In genomic region chr1:78038491-78038939, GRCh38 we compare ENCODE assay signal across 13 cellular contexts. TPM values are rescaled to one million over a fixed set of nuclear protein-coding genes. Genes with fewer than 3 reads are reported as not detected.
DNase-seq lines count a peak whose midpoint lies in the region; ATAC-seq, FAIRE-seq and TF ChIP-seq lines count a peak whose summit lies in the region.
"Had no signal": no experiment of that assay in that cellular context is flagged by ENCODE, and none has a peak within 500 bp of the region (broad histone marks: within the 10 kb centered on the region; RNA-seq: fewer than 3 reads in every experiment).

No MANE protein-coding gene starts in this region.

- H3K23ac ChIP-seq in mesenchymal stem cell (ENCODE audit: low read length in 2 of 2): no peak overlapping the region

- no peak overlapping the region for H3K14ac ChIP-seq in mesenchymal stem cell (ENCODE audit: low read length in 2 of 2)

- H2BK120ac ChIP-seq in mesenchymal stem cell (ENCODE audit: low read depth, low read length): no peak overlapping the region

- H3K4me1 ChIP-seq in mesenchymal stem cell (ENCODE audit: control insufficient read depth, insufficient read depth, low read depth, low read length) (no peaks in the 10 kb centered on the region), ovary (ENCODE audit: insufficient read depth) (no peaks in the 10 kb centered on the region)

- H3K79me1 ChIP-seq in mesenchymal stem cell (replicated peaks; ENCODE audit: low read length, poor library complexity, severe bottlenecking): no peaks in the 10 kb centered on the region

- no peak overlapping the region for H4K8ac ChIP-seq in mesenchymal stem cell (ENCODE audit: low read length)

- no peak overlapping the region for H2BK15ac ChIP-seq in mesenchymal stem cell (ENCODE audit: low read depth, poor library complexity, severe bottlenecking)

- ATAC-seq in HG03457 (IDR thresholded peaks at IDR 0.05; ENCODE audit: unreplicated experiment): no peak
- ATAC-seq: activated T-cell treated with anti-CD3 and anti-CD28 coated beads, Interleukin-2, amount 50 U/mL, for 72 hours; left colon had no signal

- H3K27ac ChIP-seq in mesenchymal stem cell (ENCODE audit: low read length, poor library complexity, severe bottlenecking) (no peak overlapping the region), ovary (no peak overlapping the region)

- TF ChIP-seq CTCF in bronchial epithelial cell (IDR thresholded peaks at IDR 0.05; ENCODE audit: insufficient read depth, low read length, severe bottlenecking): no peak
- no peak for TF ChIP-seq CTCF in ovary (IDR thresholded peaks at IDR 0.05)

- DNase-seq in GM04503 (ENCODE audit: low read depth) (peak; percentile 21), NCI-H2029 (lab: John Stamatoyannopoulos, UW) (peak; percentile 84), bronchial epithelial cell (ENCODE audit: low read depth) (peak; percentile 23), mesenchymal stem cell (peak; percentile 80), ovary (no peak), T-helper 2 cell (no peak)
- DNase-seq: activated CD4-positive, alpha-beta T cell treated with anti-CD3 and anti-CD28 coated beads, Interleukin-2, amount 50 U/mL, for 48 hours; activated T-cell treated with anti-CD3 and anti-CD28 coated beads, Interleukin-2, amount 50 U/mL, for 72 hours; CD8-positive, alpha-beta memory T cell; erythroblast; hippocampal formation; left colon had no signal

- H2AFZ ChIP-seq in mesenchymal stem cell (ENCODE audit: low read depth, low read length): no peak overlapping the region

- H3K36me3 ChIP-seq in bronchial epithelial cell (ENCODE audit: control insufficient read depth, insufficient read depth, low read length) (no peaks in the 10 kb centered on the region), mesenchymal stem cell (ENCODE audit: control insufficient read depth in 1 of 2, insufficient read depth in 2 of 2, low read depth in 1 of 2, low read length in 2 of 2) (no peaks in the 10 kb centered on the region), ovary (no peaks in the 10 kb centered on the region)

- H3K27me3 ChIP-seq in bronchial epithelial cell (ENCODE audit: control insufficient read depth, insufficient read depth, low read length) (no peaks in the 10 kb centered on the region), mesenchymal stem cell (ENCODE audit: control insufficient read depth in 1 of 2, insufficient read depth in 1 of 2, low read length in 2 of 2) (peaks cover 0 to under 1% of the 10 kb centered on the region in 2 experiments), ovary (no peaks in the 10 kb centered on the region)

- H2AK5ac ChIP-seq in mesenchymal stem cell (ENCODE audit: low read length, severe bottlenecking): no peak overlapping the region

- no peak overlapping the region for H3K4ac ChIP-seq in mesenchymal stem cell (ENCODE audit: low read depth in 1 of 2, low read length in 2 of 2)

- no peak for FAIRE-seq in bronchial epithelial cell (lab: Jason Lieb, UNC)

- no peak for TF ChIP-seq POLR2A in ovary (IDR thresholded peaks at IDR 0.05)

- no peak overlapping the region for H4K91ac ChIP-seq in mesenchymal stem cell (ENCODE audit: low read length)

- H2BK12ac ChIP-seq in mesenchymal stem cell (ENCODE audit: low read length in 2 of 2): no peak overlapping the region

- intact Hi-C loops in ovary (cut with DNase I): no loop called here

- H3K9ac ChIP-seq in mesenchymal stem cell (ENCODE audit: low read length): peak overlapping the region; percentile 24

- H3K9me3 ChIP-seq in mesenchymal stem cell (ENCODE audit: control insufficient read depth, low read length) (no peaks in the 10 kb centered on the region), ovary (no peaks in the 10 kb centered on the region)

- no peak overlapping the region for H3K4me2 ChIP-seq in mesenchymal stem cell (ENCODE audit: low read length, poor library complexity, severe bottlenecking)

- TF ChIP-seq EP300 in ovary (IDR thresholded peaks at IDR 0.05): no peak

- H3K4me3 ChIP-seq in bronchial epithelial cell (ENCODE audit: low read depth, low read length) (no peak overlapping the region), mesenchymal stem cell (ENCODE audit: insufficient read depth in 1 of 2, low read depth in 1 of 2, low read length in 2 of 2) (no peak overlapping the region), ovary (no peak overlapping the region)

- no peak overlapping the region for H3K18ac ChIP-seq in mesenchymal stem cell (ENCODE audit: low read depth in 1 of 2, low read length in 2 of 2)

- H2BK5ac ChIP-seq in mesenchymal stem cell (ENCODE audit: low read depth, low read length, poor library complexity, severe bottlenecking): no peak overlapping the region

RNA-seq across cellular contexts. Expression of gene GIPC2, which starts 7.3 kb away (rescaled TPM):
- total RNA-seq in bronchial epithelial cell: 0.38 and 1.1 TPM in 2 replicates
- polyA plus RNA-seq in mesenchymal stem cell (2013, experiment 1 of 2): 0.01 TPM
- not detected for polyA plus RNA-seq in mesenchymal stem cell (2013, experiment 2 of 2)
- total RNA-seq in ovary: 1 to 10 TPM; 1.8 to 5.7 (median 3.3) TPM
- polyA plus RNA-seq in ovary: 1 to 10 TPM; 2.1 to 2.7 TPM

RNA-seq across cellular contexts. Expression of gene DNAJB4, which starts 33.8 kb away (rescaled TPM):
- total RNA-seq in bronchial epithelial cell (6.8 and 15.7 TPM in 2 replicates), ovary (10 to 100 TPM; 20.2 to 48.6 (median 23.8) TPM)
- polyA plus RNA-seq in mesenchymal stem cell (2013, experiment 1 of 2): 15.9 TPM
- polyA plus RNA-seq in mesenchymal stem cell (2013, experiment 2 of 2): 16.1 TPM
- polyA plus RNA-seq in ovary: 10 to 100 TPM; 18.7 to 33.9 TPM

RNA-seq across cellular contexts. Expression of gene FUBP1, which starts 59.6 kb away (rescaled TPM):
- 95.8 and 103 TPM in 2 replicates for total RNA-seq in bronchial epithelial cell
- 77.5 TPM for polyA plus RNA-seq in mesenchymal stem cell (2013, experiment 1 of 2)
- polyA plus RNA-seq in mesenchymal stem cell (2013, experiment 2 of 2): 71.5 TPM
- total RNA-seq in ovary: 100 to 1,000 TPM in 5 of 7 donors, 10 to 100 TPM in 2; 95.6 to 169 (median 149) TPM
- 100 to 1,000 TPM in 1 of 2 donors, 10 to 100 TPM in 1; 78.8 to 106 TPM for polyA plus RNA-seq in ovary

Comparison
In these comparisons a context has a peak if more than half of its experiments do, and no peak if none do; other contexts are left out.
1. DNase-seq: peak in GM04503 (single experiment), NCI-H2029 (single experiment), bronchial epithelial cell (single experiment) and mesenchymal stem cell (single experiment); none in ovary (0 of 5) and T-helper 2 cell (0 of 5).